Comparison of ENCODE assay signal across 11 cellular contexts in the genomic region with DNA sequence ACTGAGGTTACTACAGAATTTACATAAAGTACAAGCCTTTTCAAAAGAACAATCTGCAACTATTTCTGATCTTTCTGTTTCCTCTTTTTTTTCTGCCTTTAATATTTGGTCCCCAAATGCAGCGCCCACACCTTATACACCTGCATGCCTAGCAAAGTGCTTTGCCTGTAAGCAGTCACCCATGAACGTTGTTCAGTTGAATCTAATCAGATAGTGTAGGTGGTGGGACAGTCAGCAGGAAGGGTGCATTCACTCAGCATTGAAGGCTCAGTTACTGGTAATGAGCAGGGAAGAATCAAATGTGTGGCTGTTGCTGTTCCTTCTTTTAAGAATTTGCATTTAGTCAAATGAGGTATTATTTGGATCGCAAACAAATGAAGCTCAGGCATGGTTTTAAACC.
A peak's percentile ranks its signal among the peaks of the same experiment; 100 is the strongest.
DNase-seq lines count a peak whose midpoint lies in the region; ATAC-seq and TF ChIP-seq lines count a peak whose summit lies in the region.
"Had no signal": no experiment of that assay in that cellular context is flagged by ENCODE, and none has a peak within 500 bp of the region (broad histone marks: within the 10 kb centered on the region; RNA-seq: fewer than 3 reads in every experiment).

No MANE protein-coding gene starts in this region.

- intact Hi-C loops in left lung (cut with DNase I) (no loop called here), uterus (cut with DNase I; ENCODE audit: low total_unique reads) (no loop called here), ovary (cut with DNase I) (no loop called here)

- H3K27me3 ChIP-seq in left lung: no peaks in the 10 kb centered on the region
- no peaks in the 10 kb centered on the region for H3K27me3 ChIP-seq in uterus
- no peaks in the 10 kb centered on the region for H3K27me3 ChIP-seq in ovary

- peak; percentile 24 for DNase-seq in GM13977 (ENCODE audit: low spot score)
- DNase-seq in T-helper 1 cell: no peak
- DNase-seq in left lung: no peak
- no peak for DNase-seq in uterus
- DNase-seq in ovary: no peak
- DNase-seq: activated T-cell treated with anti-CD3 and anti-CD28 coated beads, Interleukin-2, amount 50 U/mL, for 4 hours; C1 segment of cervical spinal cord; NCI-H226 had no signal

- 88 to 94% (median 94%) methylated on average over 3 of the region's 3 CpGs for WGBS in ovary, 3 donors

- TF ChIP-seq POLR2A in Raji (IDR thresholded peaks at IDR 0.05; ENCODE audit: insufficient read depth, low read depth, low read length) (peak; percentile 70), uterus (IDR thresholded peaks at IDR 0.05) (no peak), ovary (IDR thresholded peaks at IDR 0.05) (no peak)

- TF ChIP-seq CTCF in GM13977 (IDR thresholded peaks at IDR 0.05; ENCODE audit: extremely low read depth, insufficient read depth, missing control alignments): no peak
- TF ChIP-seq CTCF in left lung (IDR thresholded peaks at IDR 0.05): no peak
- TF ChIP-seq CTCF in uterus (IDR thresholded peaks at IDR 0.05): no peak
- no peak for TF ChIP-seq CTCF in ovary (IDR thresholded peaks at IDR 0.05)

- H3K27ac ChIP-seq in left lung (no peak overlapping the region), uterus (no peak overlapping the region), ovary (no peak overlapping the region)

- H3K36me3 ChIP-seq in left lung (peaks cover 0 to 36% of the 10 kb centered on the region in 2 donors), uterus (no peaks in the 10 kb centered on the region), ovary (no peaks in the 10 kb centered on the region)

- H3K9me3 ChIP-seq in left lung: no peaks in the 10 kb centered on the region
- H3K9me3 ChIP-seq in uterus: no peaks in the 10 kb centered on the region
- no peaks in the 10 kb centered on the region for H3K9me3 ChIP-seq in ovary

- H3K4me1 ChIP-seq in left lung (peaks cover 30 to 43% of the 10 kb centered on the region in 2 donors), uterus (peaks cover 0 to 20% of the 10 kb centered on the region in 2 donors), ovary (ENCODE audit: insufficient read depth) (peaks cover 9% of the 10 kb centered on the region)

- in situ Hi-C loops in GM13977 (cut with MboI; ENCODE audit: low pct_unique_long_range_greater_than_20kb, low sequenced_read_pairs, unreplicated experiment): no loop called here

- ATAC-seq in GM19467 (IDR thresholded peaks at IDR 0.05; ENCODE audit: unreplicated experiment) (peak; percentile 74), HG03045 (IDR thresholded peaks at IDR 0.05; ENCODE audit: unreplicated experiment) (peak; percentile 71), left lung (no peak)
- ATAC-seq: activated T-cell treated with anti-CD3 and anti-CD28 coated beads, Interleukin-2, amount 50 U/mL, for 4 hours had no signal

- H3K4me3 ChIP-seq in left lung (no peak overlapping the region), uterus (no peak overlapping the region), ovary (no peak overlapping the region)

- no peak for TF ChIP-seq EP300 in ovary (IDR thresholded peaks at IDR 0.05)
